ENCODE assay signal across 17 cellular contexts in the genomic region with DNA sequence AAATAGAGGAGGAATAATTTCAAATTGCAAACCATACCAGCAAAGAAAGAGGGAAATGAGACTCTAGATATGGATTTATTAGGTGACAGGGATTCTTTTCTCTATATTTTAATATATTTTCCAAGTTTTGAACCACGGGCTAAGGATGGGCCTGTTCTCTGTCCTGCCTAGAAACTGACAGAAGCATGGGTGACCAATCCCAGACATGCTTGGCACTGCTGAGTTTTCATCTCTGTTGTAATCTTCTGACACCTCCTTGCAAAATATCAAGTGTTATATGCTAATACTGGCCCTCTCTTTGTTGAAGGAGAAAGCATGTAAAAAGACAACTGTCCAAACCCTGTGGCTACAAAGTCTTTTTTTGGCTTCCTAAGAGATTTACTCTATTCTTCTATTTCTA. TPM values are rescaled to one million over a fixed set of nuclear protein-coding genes. Genes with fewer than 3 reads are reported as not detected.
DNase-seq lines count a peak whose midpoint lies in the region; ATAC-seq and TF ChIP-seq lines count a peak whose summit lies in the region.
"Had no signal": no experiment of that assay in that cellular context is flagged by ENCODE, and none has a peak within 500 bp of the region (broad histone marks: within the 10 kb centered on the region; RNA-seq: fewer than 3 reads in every experiment).

No MANE protein-coding gene starts in this region.

- H3K4me1 ChIP-seq in thoracic aorta (ENCODE audit: control insufficient read depth in 1 of 2, low read depth in 2 of 2): peaks cover 11 to 25% of the 10 kb centered on the region in 2 donors

- H3K27me3 Mint-ChIP-seq in activated naive CD4-positive, alpha-beta T cell treated with anti-CD3 and anti-CD28 coated beads, Interleukin-2, amount 10 ng/mL, durations not matched to agents 7 days and 5 days: no peaks in the 10 kb centered on the region
- H3K27me3 Mint-ChIP-seq: natural killer cell treated with Interleukin-12 subunit alpha and Interleukin-12 subunit beta and Interleukin-15 and Interleukin-18, amount 100 ng/mL, for 72 hours had no signal

- H3K27me3 ChIP-seq in thoracic aorta (replicated peaks; ENCODE audit: insufficient read depth): no peaks in the 10 kb centered on the region

- H3K4me3 Mint-ChIP-seq in activated naive CD4-positive, alpha-beta T cell treated with anti-CD3 and anti-CD28 coated beads, Interleukin-2, amount 10 ng/mL, durations not matched to agents 7 days and 5 days: no peak overlapping the region
- H3K4me3 Mint-ChIP-seq: natural killer cell treated with Interleukin-12 subunit alpha and Interleukin-12 subunit beta and Interleukin-15 and Interleukin-18, amount 100 ng/mL, for 72 hours had no signal

- H3K4me1 Mint-ChIP-seq in activated naive CD4-positive, alpha-beta T cell treated with anti-CD3 and anti-CD28 coated beads, Interleukin-2, amount 10 ng/mL, durations not matched to agents 7 days and 5 days: no peaks in the 10 kb centered on the region

- no peaks in the 10 kb centered on the region for H3K9me3 ChIP-seq in thoracic aorta

- no peaks in the 10 kb centered on the region for H3K36me3 Mint-ChIP-seq in activated naive CD4-positive, alpha-beta T cell treated with anti-CD3 and anti-CD28 coated beads, Interleukin-2, amount 50 U/mL, for 72 hours
- peaks cover 16% of the 10 kb centered on the region for H3K36me3 Mint-ChIP-seq in activated naive CD4-positive, alpha-beta T cell treated with anti-CD3 and anti-CD28 coated beads, Interleukin-2, amount 10 ng/mL, durations not matched to agents 7 days and 5 days
- H3K36me3 Mint-ChIP-seq: natural killer cell treated with Interleukin-12 subunit alpha and Interleukin-12 subunit beta and Interleukin-15 and Interleukin-18, amount 100 ng/mL, for 72 hours had no signal

- ATAC-seq in activated naive CD4-positive, alpha-beta T cell treated with anti-CD3 and anti-CD28 coated beads, Interleukin-2, amount 50 U/mL, for 72 hours: no peak
- ATAC-seq in left lobe of liver (peak; percentile 18), thoracic aorta (ENCODE audit: insufficient number of reproducible peaks, low FRiP score, low read depth) (no peak), GM19467 (IDR thresholded peaks at IDR 0.05; ENCODE audit: unreplicated experiment) (no peak)
- ATAC-seq: HCT116 had no signal

- peak overlapping the region; percentile 36 to 77 for H3K27ac ChIP-seq in thoracic aorta

- peaks cover 5% of the 10 kb centered on the region for H3K36me3 ChIP-seq in thoracic aorta

- DNase-seq in activated naive CD4-positive, alpha-beta T cell treated with anti-CD3 and anti-CD28 coated beads, Interleukin-2, amount 50 U/mL, for 72 hours (ENCODE audit: low spot score in 2 of 2): no peak
- DNase-seq in activated naive CD4-positive, alpha-beta T cell treated with anti-CD3 and anti-CD28 coated beads, Interleukin-2, amount 10 ng/mL, durations not matched to agents 7 days and 5 days: no peak
- DNase-seq in epithelial cell of esophagus (ENCODE audit: low read depth): peak; percentile 53
- no peak for DNase-seq in left lobe of liver (ENCODE audit: low spot score)
- no peak for DNase-seq in thoracic aorta (ENCODE audit: low spot score)
- no peak for DNase-seq in NCI-H82 (lab: John Stamatoyannopoulos, UW)
- DNase-seq in SKM-1 (lab: John Stamatoyannopoulos, UW; ENCODE audit: unreplicated experiment): no peak
- DNase-seq: activated CD4-positive, alpha-beta T cell treated with anti-CD3 and anti-CD28 coated beads, Interleukin-2, amount 50 U/mL, for 48 hours; activated T-cell treated with anti-CD3 and anti-CD28 coated beads, Interleukin-2, amount 50 U/mL, for 1 hour; Kasumi-1; NCI-H69; stimulated activated naive CD4-positive, alpha-beta T cell had no signal

- TF ChIP-seq CTCF in epithelial cell of esophagus (IDR thresholded peaks at IDR 0.05; ENCODE audit: insufficient read depth, low read depth, low read length, missing control alignments): no peak
- TF ChIP-seq CTCF in thoracic aorta (IDR thresholded peaks at IDR 0.05): no peak

- CTCF ChIA-PET in activated naive CD4-positive, alpha-beta T cell treated with anti-CD3 and anti-CD28 coated beads, Interleukin-2, amount 10 ng/mL, durations not matched to agents 7 days and 5 days (lab: Charles Lee): no interaction called here

- H3K27ac Mint-ChIP-seq in activated naive CD4-positive, alpha-beta T cell treated with anti-CD3 and anti-CD28 coated beads, Interleukin-2, amount 50 U/mL, for 72 hours: peak overlapping the region; percentile 34 to 44
- no peak overlapping the region for H3K27ac Mint-ChIP-seq in activated naive CD4-positive, alpha-beta T cell treated with anti-CD3 and anti-CD28 coated beads, Interleukin-2, amount 10 ng/mL, durations not matched to agents 7 days and 5 days
- H3K27ac Mint-ChIP-seq: natural killer cell treated with Interleukin-12 subunit alpha and Interleukin-12 subunit beta and Interleukin-15 and Interleukin-18, amount 100 ng/mL, for 72 hours had no signal

- H3K4me3 ChIP-seq in epithelial cell of esophagus (ENCODE audit: low read length): no peak overlapping the region
- H3K4me3 ChIP-seq in thoracic aorta: no peak overlapping the region

- H3K9me3 Mint-ChIP-seq in activated naive CD4-positive, alpha-beta T cell treated with anti-CD3 and anti-CD28 coated beads, Interleukin-2, amount 50 U/mL, for 72 hours: no peaks in the 10 kb centered on the region
- H3K9me3 Mint-ChIP-seq in activated naive CD4-positive, alpha-beta T cell treated with anti-CD3 and anti-CD28 coated beads, Interleukin-2, amount 10 ng/mL, durations not matched to agents 7 days and 5 days: no peaks in the 10 kb centered on the region
- H3K9me3 Mint-ChIP-seq: natural killer cell treated with Interleukin-12 subunit alpha and Interleukin-12 subunit beta and Interleukin-15 and Interleukin-18, amount 100 ng/mL, for 72 hours had no signal

RNA-seq across cellular contexts. Expression of a gene that starts 0.8 kb away (rescaled TPM):
- not detected for total RNA-seq in activated naive CD4-positive, alpha-beta T cell treated with anti-CD3 and anti-CD28 coated beads, Interleukin-2, amount 50 U/mL, for 72 hours
- total RNA-seq in left lobe of liver (not detected), thoracic aorta (10 to 100 TPM; 19.4 to 37.0 TPM)
- total RNA-seq: glomerular endothelial cell; lung microvascular endothelial cell; natural killer cell treated with Interleukin-12 subunit alpha and Interleukin-12 subunit beta and Interleukin-15 and Interleukin-18, amount 100 ng/mL, for 72 hours had no signal

Comparison
In these comparisons a context has a peak if more than half of its experiments do, and no peak if none do; other contexts are left out.
1. RNA of a gene that starts 0.8 kb away (total RNA-seq): 19.4 to 37.0 TPM in thoracic aorta; not detected in left lobe of liver (single experiment) and not detected in activated naive CD4-positive, alpha-beta T cell treated with anti-CD3 and anti-CD28 coated beads, Interleukin-2, amount 50 U/mL, for 72 hours; every median in the first group is over 10 times any median in the second.